11 cellular contexts compared by ENCODE assay signal in the genomic region with DNA sequence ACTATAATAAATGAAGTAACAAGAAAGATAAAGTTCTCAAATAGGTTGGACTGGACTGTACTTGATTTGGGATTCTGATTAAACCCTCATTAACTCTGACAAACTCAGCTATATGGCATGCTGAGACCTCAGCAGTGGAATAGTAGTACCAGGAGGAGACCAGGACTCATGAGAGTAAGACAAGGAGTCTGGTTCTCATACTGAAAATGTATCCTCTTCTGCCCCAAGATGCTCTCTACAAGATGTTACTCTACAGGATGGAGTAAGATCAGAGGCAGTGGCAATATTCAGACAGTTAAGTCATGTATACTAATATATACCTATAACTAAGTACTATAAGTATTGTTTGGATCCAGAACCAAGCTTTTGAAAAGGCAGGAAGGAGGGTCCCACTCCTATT. TPM values are rescaled to one million over a fixed set of nuclear protein-coding genes. Genes with fewer than 3 reads are reported as not detected.
DNase-seq lines count a peak whose midpoint lies in the region; ATAC-seq, FAIRE-seq and TF ChIP-seq lines count a peak whose summit lies in the region.
"Had no signal": no experiment of that assay in that cellular context is flagged by ENCODE, and none has a peak within 500 bp of the region (broad histone marks: within the 10 kb centered on the region; RNA-seq: fewer than 3 reads in every experiment).

No MANE protein-coding gene starts in this region.

- TF ChIP-seq CTCF in PC-9 (conservative IDR thresholded peaks at IDR 0.05), result no peak

- DNase-seq in activated naive CD4-positive, alpha-beta T cell treated with anti-CD3 and anti-CD28 coated beads, Interleukin-2, amount 10 ng/mL, durations not matched to agents 7 days and 5 days, result no peak
- DNase-seq in activated naive CD4-positive, alpha-beta T cell treated with Interleukin-2 at 50 U/mL for 16 hours, result no peak
- DNase-seq in PC-9 (no peak), erythroblast (lab: John Stamatoyannopoulos, UW) (peak in 1 of 2 experiments; percentile 10), NCI-H526 treated with DMSO at 0.1 percent for 48 hours (lab: John Stamatoyannopoulos, UW) (no peak), GM19239 (ENCODE audit: insufficient read length, low spot score) (no peak)
- DNase-seq: NCI-H1417, pancreas, RPMI8226 had no signal

- peaks cover 80% of the 10 kb centered on the region for H3F3A ChIP-seq in PC-9 (ENCODE audit: insufficient read depth, low read depth)

- H3K27ac Mint-ChIP-seq in activated naive CD4-positive, alpha-beta T cell treated with anti-CD3 and anti-CD28 coated beads, Interleukin-2, amount 10 ng/mL, durations not matched to agents 7 days and 5 days, result no peak overlapping the region

- BruUV-seq in PC-9 (replicated peaks; lab: Mats Ljungman, UMichigan), result no TSS peak

- peaks cover 73% of the 10 kb centered on the region for H3K36me3 Mint-ChIP-seq in activated naive CD4-positive, alpha-beta T cell treated with anti-CD3 and anti-CD28 coated beads, Interleukin-2, amount 10 ng/mL, durations not matched to agents 7 days and 5 days

- H3K4me3 Mint-ChIP-seq in activated naive CD4-positive, alpha-beta T cell treated with anti-CD3 and anti-CD28 coated beads, Interleukin-2, amount 10 ng/mL, durations not matched to agents 7 days and 5 days, result peak overlapping the region; percentile 17

- no peaks in the 10 kb centered on the region for H3K27me3 ChIP-seq in PC-9 (ENCODE audit: insufficient read depth, low read depth)
- H3K27me3 ChIP-seq in thymus (ENCODE audit: control insufficient read depth, insufficient read depth), result no peaks in the 10 kb centered on the region
- H3K27me3 ChIP-seq: pancreas had no signal

- H3K4me2 ChIP-seq in PC-9, result peak overlapping the region; percentile 77

- H3K79me2 ChIP-seq in PC-9 (ENCODE audit: low read depth), result peaks cover 49% of the 10 kb centered on the region

- peak; percentile 4 for TF ChIP-seq POLR2A in erythroblast (IDR thresholded peaks at IDR 0.05; ENCODE audit: low read length)

- no peak for FAIRE-seq in GM19239 (lab: Jason Lieb, UNC)
- FAIRE-seq: pancreas had no signal

- H3K4me3 ChIP-seq in PC-9, result no peak overlapping the region
- peak overlapping the region; percentile 9 for H3K4me3 ChIP-seq in thymus (ENCODE audit: low read length)
- H3K4me3 ChIP-seq: pancreas had no signal

- CTCF ChIA-PET in activated naive CD4-positive, alpha-beta T cell treated with anti-CD3 and anti-CD28 coated beads, Interleukin-2, amount 10 ng/mL, durations not matched to agents 7 days and 5 days (lab: Charles Lee), result interaction anchor here (0.7 kb wide), 1 partner anchor 104 kb away, joined by 3 read pairs; no protein-coding TSS in a partner anchor
- CTCF ChIA-PET in PC-9 (lab: Charles Lee), result no interaction called here

- peak overlapping the region; percentile 65 for H3K27ac ChIP-seq in PC-9
- H3K27ac ChIP-seq in thymus (ENCODE audit: low read depth), result no peak overlapping the region
- H3K27ac ChIP-seq: pancreas had no signal

- intact Hi-C loops in PC-9 (cut with micrococcal nuclease; ENCODE audit: unreplicated experiment), result no loop called here

- no peaks in the 10 kb centered on the region for H3K9me3 Mint-ChIP-seq in activated naive CD4-positive, alpha-beta T cell treated with anti-CD3 and anti-CD28 coated beads, Interleukin-2, amount 10 ng/mL, durations not matched to agents 7 days and 5 days

- H3K36me3 ChIP-seq in PC-9 (ENCODE audit: low read depth), result peaks cover 33% of the 10 kb centered on the region
- H3K36me3 ChIP-seq in thymus (ENCODE audit: control insufficient read depth, insufficient read depth), result peaks cover 8% of the 10 kb centered on the region
- H3K36me3 ChIP-seq: pancreas had no signal

- H3K27me3 Mint-ChIP-seq in activated naive CD4-positive, alpha-beta T cell treated with anti-CD3 and anti-CD28 coated beads, Interleukin-2, amount 10 ng/mL, durations not matched to agents 7 days and 5 days, result peaks cover 4% of the 10 kb centered on the region

- H3K9me3 ChIP-seq in PC-9 (ENCODE audit: insufficient read depth, low read depth), result no peaks in the 10 kb centered on the region
- no peaks in the 10 kb centered on the region for H3K9me3 ChIP-seq in thymus (ENCODE audit: control insufficient read depth)
- H3K9me3 ChIP-seq: pancreas had no signal

- H4K20me1 ChIP-seq in PC-9 (ENCODE audit: insufficient read depth), result peaks cover 25% of the 10 kb centered on the region

- H3K4me1 Mint-ChIP-seq in activated naive CD4-positive, alpha-beta T cell treated with anti-CD3 and anti-CD28 coated beads, Interleukin-2, amount 10 ng/mL, durations not matched to agents 7 days and 5 days, result peaks cover 70% of the 10 kb centered on the region

- H3K4me1 ChIP-seq in PC-9 (replicated peaks; ENCODE audit: insufficient read depth) (peaks cover 12% of the 10 kb centered on the region), thymus (ENCODE audit: control insufficient read depth, insufficient read depth, low read length) (peaks cover 19% of the 10 kb centered on the region)

- ATAC-seq in HG03045 (IDR thresholded peaks at IDR 0.05; ENCODE audit: unreplicated experiment), result no peak
- ATAC-seq: pancreas had no signal

- no peaks in the 10 kb centered on the region; the same call in 1 of the 2 replicates for H3K9me2 ChIP-seq in PC-9 (ENCODE audit: insufficient read depth)

- no peak overlapping the region for H2AFZ ChIP-seq in PC-9

- POLR2A ChIA-PET in PC-9 (lab: Charles Lee; ENCODE audit: unreplicated experiment), result no interaction called here

RNA-seq across cellular contexts. Expression of a gene that starts 31.9 kb away (rescaled TPM):
- total RNA-seq in PC-9 (2021), result 73.7 and 103 TPM in 2 replicates
- 50.6 TPM for polyA plus RNA-seq in thymus
